ENCODE assay signal across 16 cellular contexts in the genomic region with DNA sequence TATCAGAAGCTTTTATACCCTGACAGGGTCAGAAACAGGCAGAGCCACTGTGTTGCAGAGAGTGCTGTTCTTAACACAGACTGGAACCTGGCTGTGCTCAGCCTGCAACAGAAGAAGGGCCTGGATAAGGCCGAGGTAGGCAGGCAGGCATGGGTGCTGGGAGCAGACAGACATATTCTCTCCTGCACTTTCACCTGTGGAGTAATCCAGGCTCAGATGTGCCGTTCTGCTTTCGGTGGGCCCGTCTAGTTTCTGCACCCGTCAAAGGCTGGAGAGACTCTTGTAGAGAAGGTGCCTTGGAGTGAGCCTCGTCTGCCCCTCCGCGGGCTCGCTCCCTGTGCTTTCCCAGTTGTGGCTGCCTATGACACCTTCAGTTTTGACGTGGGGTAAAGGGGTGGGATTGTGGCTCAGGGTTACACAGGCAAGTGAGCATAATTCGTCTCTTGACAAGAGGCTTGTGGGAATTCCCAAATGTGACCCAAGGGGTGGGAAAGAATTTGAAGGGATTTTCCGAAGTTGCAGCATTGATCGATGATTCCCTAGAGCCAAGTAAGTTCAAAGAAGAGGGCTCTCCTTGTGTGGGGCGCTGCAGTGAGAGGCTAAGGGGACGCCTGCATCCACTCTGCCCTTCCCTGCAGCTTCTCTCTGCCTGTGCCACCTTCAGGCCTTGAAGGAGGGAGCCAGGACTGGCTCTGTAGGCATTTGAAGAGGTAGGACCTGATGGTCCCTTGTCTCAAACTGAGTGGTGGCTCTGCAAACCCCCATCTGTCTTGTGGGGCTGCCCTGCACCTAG. TPM values are rescaled to one million over a fixed set of nuclear protein-coding genes. Genes with fewer than 3 reads are reported as not detected.
A peak's percentile ranks its signal among the peaks of the same experiment; 100 is the strongest.
DNase-seq lines count a peak whose midpoint lies in the region; ATAC-seq and TF ChIP-seq lines count a peak whose summit lies in the region.
"Had no signal": no experiment of that assay in that cellular context is flagged by ENCODE, and none has a peak within 500 bp of the region (broad histone marks: within the 10 kb centered on the region; RNA-seq: fewer than 3 reads in every experiment).

No MANE protein-coding gene starts in this region.

- H3K4me3 Mint-ChIP-seq in activated CD4-positive, alpha-beta T cell treated with anti-CD3 and anti-CD28 coated beads, Interleukin-2, amount 10 ng/mL, durations not matched to agents 24 days and 14 days, result no peak overlapping the region
- H3K4me3 Mint-ChIP-seq in type B pancreatic cell (peak overlapping the region; percentile 19), osteocyte (ENCODE audit: unreplicated experiment) (no peak overlapping the region)
- H3K4me3 Mint-ChIP-seq: GM23338; stimulated activated naive CD8-positive, alpha-beta T cell treated with anti-CD3 and anti-CD28 coated beads, Interleukin-15, Interleukin-2, amounts not matched to agents 100 ng/mL and 50 ng/mL, for 24 hours had no signal

- H3K4me3 ChIP-seq in heart right ventricle, result no peak overlapping the region
- H3K4me3 ChIP-seq: colonic mucosa, GM23338, ovary had no signal

- peaks cover 15 to 75% (median 61%) of the 10 kb centered on the region in 9 donors for H3K4me1 ChIP-seq in heart right ventricle
- H3K4me1 ChIP-seq: colonic mucosa had no signal

- DNase-seq in activated CD4-positive, alpha-beta T cell treated with anti-CD3 and anti-CD28 coated beads, Interleukin-2, amount 10 ng/mL, durations not matched to agents 24 days and 14 days, result no peak
- DNase-seq in activated CD4-positive, alpha-beta T cell treated with anti-CD3 and anti-CD28 coated beads, Interleukin-2, amount 50 U/mL, for 48 hours, result no peak
- DNase-seq in heart right ventricle (no peak), type B pancreatic cell (ENCODE audit: extremely low spot score, unreplicated experiment) (no peak), osteocyte (ENCODE audit: extremely low spot score, unreplicated experiment) (no peak), DMS53 (lab: John Stamatoyannopoulos, UW) (no peak)
- DNase-seq: activated naive CD4-positive, alpha-beta T cell treated with anti-CD3 and anti-CD28 coated beads, Interleukin-2, amount 50 U/mL, for 16 hours; colonic mucosa; kidney glomerular epithelial cell; NCI-H1436 treated with DMSO at 0.1 percent for 48 hours; NCI-H526; SK-N-SH; stimulated activated CD4-positive, alpha-beta T cell treated with anti-CD3 and anti-CD28 coated beads, Interleukin-1b, Interleukin-23, amount 100 ng/mL, for 48 hours had no signal

- no peak for TF ChIP-seq CTCF in heart right ventricle (IDR thresholded peaks at IDR 0.05)
- no peak for TF ChIP-seq CTCF in type B pancreatic cell (conservative IDR thresholded peaks at IDR 0.05)
- no peak for TF ChIP-seq CTCF in osteocyte (IDR thresholded peaks at IDR 0.05)

- H3K27ac Mint-ChIP-seq in activated CD4-positive, alpha-beta T cell treated with anti-CD3 and anti-CD28 coated beads, Interleukin-2, amount 10 ng/mL, durations not matched to agents 24 days and 14 days, result peak overlapping the region; percentile 48
- H3K27ac Mint-ChIP-seq in type B pancreatic cell (peak overlapping the region; percentile 82), osteocyte (ENCODE audit: unreplicated experiment) (no peak overlapping the region)
- H3K27ac Mint-ChIP-seq: GM23338; stimulated activated naive CD8-positive, alpha-beta T cell treated with anti-CD3 and anti-CD28 coated beads, Interleukin-15, Interleukin-2, amounts not matched to agents 100 ng/mL and 50 ng/mL, for 24 hours had no signal

- H3K9me3 ChIP-seq in heart right ventricle, result no peaks in the 10 kb centered on the region
- H3K9me3 ChIP-seq: colonic mucosa, ovary, SK-N-SH had no signal

- no peaks in the 10 kb centered on the region for H3K27me3 Mint-ChIP-seq in activated CD4-positive, alpha-beta T cell treated with anti-CD3 and anti-CD28 coated beads, Interleukin-2, amount 10 ng/mL, durations not matched to agents 24 days and 14 days
- H3K27me3 Mint-ChIP-seq in type B pancreatic cell, result no peaks in the 10 kb centered on the region
- H3K27me3 Mint-ChIP-seq in osteocyte (ENCODE audit: unreplicated experiment), result no peaks in the 10 kb centered on the region
- H3K27me3 Mint-ChIP-seq: stimulated activated naive CD8-positive, alpha-beta T cell treated with anti-CD3 and anti-CD28 coated beads, Interleukin-15, Interleukin-2, amounts not matched to agents 100 ng/mL and 50 ng/mL, for 24 hours had no signal

- H3K36me3 Mint-ChIP-seq in activated CD4-positive, alpha-beta T cell treated with anti-CD3 and anti-CD28 coated beads, Interleukin-2, amount 10 ng/mL, durations not matched to agents 24 days and 14 days (ENCODE audit: low read depth), result peaks cover 34% of the 10 kb centered on the region
- H3K36me3 Mint-ChIP-seq in type B pancreatic cell (peaks cover 24% of the 10 kb centered on the region), osteocyte (ENCODE audit: unreplicated experiment) (peaks cover 7% of the 10 kb centered on the region)

- WGBS in heart right ventricle, 2 donors, result 80 to 81% methylated on average over 15 of the region's 15 CpGs

- no peak for ATAC-seq in heart right ventricle
- ATAC-seq: GM23338 had no signal

- H3K9me3 Mint-ChIP-seq in activated CD4-positive, alpha-beta T cell treated with anti-CD3 and anti-CD28 coated beads, Interleukin-2, amount 10 ng/mL, durations not matched to agents 24 days and 14 days, result no peaks in the 10 kb centered on the region
- H3K9me3 Mint-ChIP-seq in type B pancreatic cell, result no peaks in the 10 kb centered on the region
- no peaks in the 10 kb centered on the region for H3K9me3 Mint-ChIP-seq in osteocyte (ENCODE audit: unreplicated experiment)
- H3K9me3 Mint-ChIP-seq: GM23338; stimulated activated naive CD8-positive, alpha-beta T cell treated with anti-CD3 and anti-CD28 coated beads, Interleukin-15, Interleukin-2, amounts not matched to agents 100 ng/mL and 50 ng/mL, for 24 hours had no signal

- H3K27ac ChIP-seq in heart right ventricle, result peak overlapping the region in 9 of 10 donors; percentile 5 to 68 (median 56)
- H3K27ac ChIP-seq: colonic mucosa had no signal

- intact Hi-C loops in activated CD4-positive, alpha-beta T cell treated with anti-CD3 and anti-CD28 coated beads, Interleukin-2, amount 10 ng/mL, durations not matched to agents 24 days and 14 days (cut with micrococcal nuclease), result no loop called here
- intact Hi-C loops in heart right ventricle (cut with DNase I), result no loop called here

- peaks cover 0 to 66% (median 7%) of the 10 kb centered on the region in 9 donors for H3K36me3 ChIP-seq in heart right ventricle
- H3K36me3 ChIP-seq: colonic mucosa, ovary had no signal

- no peaks in the 10 kb centered on the region for H3K27me3 ChIP-seq in heart right ventricle
- H3K27me3 ChIP-seq: colonic mucosa, ovary had no signal

- peaks cover 26% of the 10 kb centered on the region for H3K4me1 Mint-ChIP-seq in activated CD4-positive, alpha-beta T cell treated with anti-CD3 and anti-CD28 coated beads, Interleukin-2, amount 10 ng/mL, durations not matched to agents 24 days and 14 days
- H3K4me1 Mint-ChIP-seq in type B pancreatic cell (ENCODE audit: unreplicated experiment), result peaks cover 52% of the 10 kb centered on the region
- peaks cover 58% of the 10 kb centered on the region for H3K4me1 Mint-ChIP-seq in osteocyte (ENCODE audit: unreplicated experiment)

RNA-seq across cellular contexts. Expression of gene ST3GAL4, which starts 16.2 kb away (rescaled TPM):
- total RNA-seq in activated CD4-positive, alpha-beta T cell treated with anti-CD3 and anti-CD28 coated beads, Interleukin-2, amount 10 ng/mL, durations not matched to agents 24 days and 14 days, result 12.3 and 13.3 TPM in 2 replicates
- total RNA-seq in heart right ventricle (10 to 100 TPM; 24.8 to 51.0 (median 43.4) TPM), type B pancreatic cell (ENCODE audit: low replicate concordance) (18.6 and 19.1 TPM in 2 replicates), osteocyte (73.1 and 74.8 TPM in 2 replicates)
- polyA plus RNA-seq in heart right ventricle, result 10 to 100 TPM; 96.2 to 98.2 TPM

RNA-seq across cellular contexts. Expression of gene DCPS, which starts 35.4 kb away (rescaled TPM):
- 36.0 and 40.2 TPM in 2 replicates for total RNA-seq in activated CD4-positive, alpha-beta T cell treated with anti-CD3 and anti-CD28 coated beads, Interleukin-2, amount 10 ng/mL, durations not matched to agents 24 days and 14 days
- 10 to 100 TPM in 6 of 10 donors, 1 to 10 TPM in 4; 6.5 to 17.3 (median 10.6) TPM for total RNA-seq in heart right ventricle
- 10 to 100 TPM in 1 of 2 donors, 1 to 10 TPM in 1; 8.8 to 17.1 TPM for polyA plus RNA-seq in heart right ventricle
- 9.8 and 17.6 TPM in 2 replicates for total RNA-seq in type B pancreatic cell (ENCODE audit: low replicate concordance)
- total RNA-seq in osteocyte, result 11.2 and 15.2 TPM in 2 replicates

RNA-seq across cellular contexts. Expression of gene TIRAP, which starts 56.4 kb away (rescaled TPM):
- total RNA-seq in activated CD4-positive, alpha-beta T cell treated with anti-CD3 and anti-CD28 coated beads, Interleukin-2, amount 10 ng/mL, durations not matched to agents 24 days and 14 days, result 11.4 and 12.0 TPM in 2 replicates
- total RNA-seq in heart right ventricle (10 to 100 TPM in 1 of 10 donors, 1 to 10 TPM in 9; 6.3 to 10.1 (median 8.6) TPM), type B pancreatic cell (ENCODE audit: low replicate concordance) (10.4 and 11.7 TPM in 2 replicates), osteocyte (10.6 and 11.6 TPM in 2 replicates)
- 1 to 10 TPM; 3.1 to 3.3 TPM for polyA plus RNA-seq in heart right ventricle
